Comparison of ENCODE assay signal across 20 cellular contexts in genomic region chr5:33270671-33271070, GRCh38.
"Had no signal": no experiment of that assay in that cellular context is flagged by ENCODE, and none has a peak within 500 bp of the region (broad histone marks: within the 10 kb centered on the region; RNA-seq: fewer than 3 reads in every experiment).

No MANE protein-coding gene starts in this region.

- FAIRE-seq: colon, small intestine had no signal

- H3K4me3 ChIP-seq: mucosa of descending colon, ovary, testis, tibial nerve, upper lobe of right lung had no signal

- H3K27me3 Mint-ChIP-seq: dendritic cell treated with granulocyte-macrophage colony-stimulating factor and Interleukin-4, amounts not matched to agents 40 ng/mL and 50 ng/mL, for 4 days; effector memory CD8-positive, alpha-beta T cell; stimulated activated naive CD8-positive, alpha-beta T cell treated with anti-CD3 and anti-CD28 coated beads, Interleukin-15, Interleukin-2, amounts not matched to agents 100 ng/mL and 50 ng/mL, for 24 hours had no signal

- H3K4me1 ChIP-seq: testis, upper lobe of right lung had no signal

- H3K27me3 ChIP-seq: neutrophil, ovary, testis, tibial nerve, upper lobe of right lung had no signal

- H3K36me3 ChIP-seq: neutrophil, ovary, tibial nerve, upper lobe of right lung had no signal

- H3K4me1 Mint-ChIP-seq: naive thymus-derived CD8-positive, alpha-beta T cell had no signal

- H3K9me3 Mint-ChIP-seq: dendritic cell treated with granulocyte-macrophage colony-stimulating factor and Interleukin-4, amounts not matched to agents 40 ng/mL and 50 ng/mL, for 4 days; stimulated activated naive CD8-positive, alpha-beta T cell treated with anti-CD3 and anti-CD28 coated beads, Interleukin-15, Interleukin-2, amounts not matched to agents 100 ng/mL and 50 ng/mL, for 24 hours had no signal

- H3K36me3 Mint-ChIP-seq: naive thymus-derived CD8-positive, alpha-beta T cell had no signal

- DNase-seq: cerebellar nuclear complex; effector memory CD8-positive, alpha-beta T cell; erythroblast; foreskin melanocyte; head of caudate nucleus; hippocampal formation; kidney glomerular epithelial cell; mucosa of descending colon; naive thymus-derived CD8-positive, alpha-beta T cell; ovary; right cardiac atrium; small intestine; stimulated activated CD4-positive, alpha-beta T cell treated with anti-CD3 and anti-CD28 coated beads, Interleukin-2, amount 100 ng/mL, for 48 hours; testis; upper lobe of right lung had no signal

- H3K4me3 Mint-ChIP-seq: dendritic cell treated with granulocyte-macrophage colony-stimulating factor and Interleukin-4, amounts not matched to agents 40 ng/mL and 50 ng/mL, for 4 days; effector memory CD8-positive, alpha-beta T cell; naive thymus-derived CD8-positive, alpha-beta T cell; stimulated activated naive CD8-positive, alpha-beta T cell treated with anti-CD3 and anti-CD28 coated beads, Interleukin-15, Interleukin-2, amounts not matched to agents 100 ng/mL and 50 ng/mL, for 24 hours had no signal

- H3K9me3 ChIP-seq: mucosa of descending colon, neutrophil, ovary, testis, tibial nerve, upper lobe of right lung had no signal

- H3K27ac Mint-ChIP-seq: dendritic cell treated with granulocyte-macrophage colony-stimulating factor and Interleukin-4, amounts not matched to agents 40 ng/mL and 50 ng/mL, for 4 days; effector memory CD8-positive, alpha-beta T cell; naive thymus-derived CD8-positive, alpha-beta T cell; stimulated activated naive CD8-positive, alpha-beta T cell treated with anti-CD3 and anti-CD28 coated beads, Interleukin-15, Interleukin-2, amounts not matched to agents 100 ng/mL and 50 ng/mL, for 24 hours had no signal

- ATAC-seq: effector memory CD8-positive, alpha-beta T cell; mucosa of descending colon; naive thymus-derived CD8-positive, alpha-beta T cell; right cardiac atrium; upper lobe of right lung had no signal

- H3K27ac ChIP-seq: neutrophil, ovary, testis, tibial nerve, upper lobe of right lung had no signal
